16 cellular contexts compared by ENCODE assay signal in the genomic region with DNA sequence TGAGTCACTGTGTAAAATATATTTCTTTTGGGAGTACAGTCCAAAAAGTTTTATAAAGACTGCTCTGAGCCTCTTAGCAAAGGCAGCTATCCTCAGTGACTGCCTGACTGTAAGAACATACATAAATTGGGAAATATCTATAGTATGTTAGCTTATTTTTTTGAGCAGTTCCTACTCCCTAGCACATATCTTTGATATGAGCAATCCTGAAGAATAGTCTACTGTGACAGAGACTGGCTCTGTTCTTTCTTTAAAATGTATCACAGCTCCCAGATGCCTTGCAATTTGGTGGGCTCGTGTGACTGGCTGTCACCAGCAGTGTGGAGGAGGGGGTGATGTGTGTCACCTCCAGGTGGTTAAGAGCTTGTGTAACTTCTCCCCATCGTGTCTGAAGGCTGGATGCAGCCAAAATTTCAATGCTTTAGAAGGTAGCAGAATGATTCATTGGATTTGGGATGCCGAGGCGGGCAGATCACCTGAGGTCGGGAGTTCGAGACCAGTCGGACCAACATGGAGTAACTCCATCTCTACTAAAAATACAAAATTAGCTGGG. TPM values are rescaled to one million over a fixed set of nuclear protein-coding genes. Genes with fewer than 3 reads are reported as not detected.
DNase-seq lines count a peak whose midpoint lies in the region; ATAC-seq and TF ChIP-seq lines count a peak whose summit lies in the region.
"Had no signal": no experiment of that assay in that cellular context is flagged by ENCODE, and none has a peak within 500 bp of the region (broad histone marks: within the 10 kb centered on the region; RNA-seq: fewer than 3 reads in every experiment).

No MANE protein-coding gene starts in this region.

- H3K9me3 ChIP-seq in mammary epithelial cell (replicated peaks; ENCODE audit: insufficient read depth, low read length), result no peaks in the 10 kb centered on the region
- no peaks in the 10 kb centered on the region for H3K9me3 ChIP-seq in breast epithelium
- H3K9me3 ChIP-seq in adipocyte (ENCODE audit: control insufficient read depth, low read length), result no peaks in the 10 kb centered on the region
- H3K9me3 ChIP-seq: A549; BLaER1 treated with 17β-estradiol and CSF1 and Interleukin-3, amounts not matched to agents 10 nM and 100 nM; Caco-2 had no signal

- no peak for ATAC-seq in GM18511 (IDR thresholded peaks at IDR 0.05; ENCODE audit: unreplicated experiment)
- ATAC-seq: GM23338, HepG2 had no signal

- dilution Hi-C loops in mammary epithelial cell (cut with HindIII; ENCODE audit: low sequenced_read_pairs), result no loop called here

- no peaks in the 10 kb centered on the region for H3K36me3 ChIP-seq in mammary epithelial cell (ENCODE audit: insufficient read depth, low read length)
- H3K36me3 ChIP-seq in breast epithelium, result no peaks in the 10 kb centered on the region
- H3K36me3 ChIP-seq in adipocyte (ENCODE audit: control insufficient read depth, insufficient read depth, low read length, severe bottlenecking), result no peaks in the 10 kb centered on the region
- H3K36me3 ChIP-seq: BLaER1 treated with 17β-estradiol and CSF1 and Interleukin-3, amounts not matched to agents 10 nM and 100 nM had no signal

- WGBS in mammary epithelial cell (ENCODE audit: low coverage, missing lambda C conversion rate), result 74% methylated on average over 7 of the region's 7 CpGs

- no TSS peak for BruUV-seq in mammary epithelial cell (replicated peaks; lab: Mats Ljungman, UMichigan)

- no peaks in the 10 kb centered on the region for H3K79me2 ChIP-seq in mammary epithelial cell (ENCODE audit: insufficient read depth, low read length)

- CTCF ChIA-PET in mammary epithelial cell (lab: Charles Lee; ENCODE audit: low non-redundant PET), result no interaction called here

- H3K27me3 ChIP-seq in mammary epithelial cell (ENCODE audit: insufficient read depth, low read length) (no peaks in the 10 kb centered on the region), breast epithelium (no peaks in the 10 kb centered on the region), adipocyte (replicated peaks; ENCODE audit: control insufficient read depth, insufficient read depth, low read length) (no peaks in the 10 kb centered on the region)
- H3K27me3 ChIP-seq: BLaER1 treated with 17β-estradiol and CSF1 and Interleukin-3, amounts not matched to agents 10 nM and 100 nM had no signal

- in situ Hi-C loops in mammary epithelial cell (cut with MboI; ENCODE audit: low sequenced_read_pairs in 2 of 2), result loop anchor here in 1 of 2 donors (5.0 kb wide), 1 partner anchor 45 kb away; no protein-coding TSS in a partner anchor

- H3K9ac ChIP-seq in mammary epithelial cell (ENCODE audit: insufficient read depth, low read length) (no peak overlapping the region), adipocyte (ENCODE audit: low read length) (no peak overlapping the region)
- H3K9ac ChIP-seq: BLaER1 treated with 17β-estradiol and CSF1 and Interleukin-3, amounts not matched to agents 10 nM and 100 nM had no signal

- no peak for TF ChIP-seq POLR2A in breast epithelium (IDR thresholded peaks at IDR 0.05)

- no peak overlapping the region for H3K27ac ChIP-seq in mammary epithelial cell (ENCODE audit: insufficient read depth, low read depth, low read length)
- no peak overlapping the region for H3K27ac ChIP-seq in breast epithelium
- H3K27ac ChIP-seq: 22Rv1; A549; BLaER1 treated with 17β-estradiol and CSF1 and Interleukin-3, amounts not matched to agents 10 nM and 100 nM had no signal

- H2AFZ ChIP-seq in mammary epithelial cell (ENCODE audit: low read depth, low read length), result no peak overlapping the region
- H2AFZ ChIP-seq: GM23338 had no signal

- no peak overlapping the region for H3K4me2 ChIP-seq in mammary epithelial cell (ENCODE audit: insufficient read depth, low read depth, low read length)
- H3K4me2 ChIP-seq: A549; BLaER1 treated with 17β-estradiol and CSF1 and Interleukin-3, amounts not matched to agents 10 nM and 100 nM; GM23338 had no signal

- H4K20me1 ChIP-seq in mammary epithelial cell (ENCODE audit: insufficient read depth, low read length), result no peaks in the 10 kb centered on the region
- H4K20me1 ChIP-seq: BLaER1 treated with 17β-estradiol and CSF1 and Interleukin-3, amounts not matched to agents 10 nM and 100 nM had no signal

- peak; percentile 22 for DNase-seq in mammary epithelial cell
- no peak for DNase-seq in breast epithelium (ENCODE audit: low spot score in 2 of 2)
- peak; percentile 42 for DNase-seq in adipocyte (ENCODE audit: low read depth)
- DNase-seq in head of caudate nucleus, result peak; percentile 24 to 87 (median 63)
- peak; percentile 56 for DNase-seq in putamen (ENCODE audit: low spot score)
- no peak for DNase-seq in activated effector memory CD4-positive, alpha-beta T cell treated with Interleukin-2 at 50 U/mL for 16 hours
- DNase-seq in AG08395 (ENCODE audit: low spot score), result no peak
- DNase-seq: Caco-2; CD8-positive, alpha-beta memory T cell; HCEC 1CT had no signal

- intact Hi-C loops in mammary epithelial cell (cut with micrococcal nuclease) (loop anchor here (5.0 kb wide), 1 partner anchor 615 kb away; a partner anchor contains a TSS), breast epithelium (cut with DNase I; ENCODE audit: low total_unique reads) (no loop called here), head of caudate nucleus (cut with DNase I) (no loop called here)

- TF ChIP-seq CTCF in mammary epithelial cell (conservative IDR thresholded peaks at IDR 0.05 in 1 of 2, IDR thresholded peaks at IDR 0.05 in 1 of 2; ENCODE audit: extremely low read depth in 1 of 2, insufficient read depth in 1 of 2, low read depth in 1 of 2, low read length in 2 of 2) (no peak), breast epithelium (IDR thresholded peaks at IDR 0.05) (no peak)

- no peak overlapping the region for H3K4me3 ChIP-seq in mammary epithelial cell (replicated peaks in 1 of 3; ENCODE audit: insufficient read depth in 1 of 3, low read depth in 2 of 3, low read length in 3 of 3)
- no peak overlapping the region for H3K4me3 ChIP-seq in breast epithelium
- H3K4me3 ChIP-seq in adipocyte (ENCODE audit: low read length), result no peak overlapping the region
- H3K4me3 ChIP-seq: A549; BLaER1 treated with 17β-estradiol and CSF1 and Interleukin-3, amounts not matched to agents 10 nM and 100 nM; GM23338 had no signal

- H3K4me1 ChIP-seq in mammary epithelial cell (ENCODE audit: insufficient read depth, low read length) (peaks cover 14% of the 10 kb centered on the region), breast epithelium (no peaks in the 10 kb centered on the region), adipocyte (ENCODE audit: control insufficient read depth, insufficient read depth, low read length) (no peaks in the 10 kb centered on the region)
- H3K4me1 ChIP-seq: A549, Caco-2 had no signal

RNA-seq across cellular contexts. Expression of a gene that starts 47.9 kb away (rescaled TPM):
- total RNA-seq in mammary epithelial cell (10 to 100 TPM; 11.1 to 16.5 TPM), breast epithelium (10 to 100 TPM; 11.5 to 18.6 (median 12.5) TPM)
- polyA plus RNA-seq in mammary epithelial cell, result 5.3 TPM
- 30.5 TPM for polyA minus RNA-seq in mammary epithelial cell

Comparison
In these comparisons a context has a peak if more than half of its experiments do, and no peak if none do; other contexts are left out.
1. DNase-seq: peak in mammary epithelial cell (single experiment), adipocyte (single experiment), head of caudate nucleus (42 of 42) and putamen (single experiment); none in breast epithelium (0 of 2), activated effector memory CD4-positive, alpha-beta T cell treated with Interleukin-2 at 50 U/mL for 16 hours (single experiment) and AG08395 (single experiment).